ENCODE assay signal across 20 cellular contexts in the genomic region with DNA sequence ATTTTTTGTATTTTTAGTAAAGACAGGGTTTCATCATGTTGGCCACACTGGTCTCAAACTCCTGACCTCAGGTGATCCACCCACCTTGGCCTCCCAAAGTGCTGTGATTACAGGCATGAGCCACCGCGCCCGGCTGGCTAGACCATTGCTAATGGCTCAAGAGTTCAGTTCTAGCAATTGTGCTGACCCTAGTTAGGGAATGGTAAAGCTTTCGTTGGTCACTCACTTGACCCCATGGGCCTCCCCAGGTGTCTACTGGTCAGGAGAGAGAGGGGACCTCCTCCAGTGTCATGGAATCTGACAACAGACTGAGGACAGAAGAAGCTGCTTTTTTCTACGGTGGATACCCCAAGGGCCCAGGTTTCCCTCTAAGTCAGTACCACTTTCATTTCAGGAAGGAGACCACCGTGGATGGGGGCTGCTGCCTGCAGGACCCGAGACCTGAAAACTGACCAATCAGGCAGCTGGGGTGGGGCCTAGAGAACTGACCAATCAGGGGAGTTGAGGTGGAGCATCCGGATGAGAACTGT. TPM values are rescaled to one million over a fixed set of nuclear protein-coding genes. Genes with fewer than 3 reads are reported as not detected.
"Had no signal": no experiment of that assay in that cellular context is flagged by ENCODE, and none has a peak within 500 bp of the region (broad histone marks: within the 10 kb centered on the region; RNA-seq: fewer than 3 reads in every experiment).

No MANE protein-coding gene starts in this region.

- H3K36me3 ChIP-seq: breast epithelium, neural progenitor cell, tibial nerve had no signal

- FAIRE-seq: urothelium cell line had no signal

- H3K27ac Mint-ChIP-seq: activated T-cell treated with anti-CD3 and anti-CD28 coated beads, Interleukin-2, amount 50 U/mL, for 72 hours; neural progenitor cell had no signal

- H3K27me3 ChIP-seq: breast epithelium, neural progenitor cell, tibial nerve had no signal

- H3K36me3 Mint-ChIP-seq: naive B cell had no signal

- H3K27ac ChIP-seq: breast epithelium, neural progenitor cell, tibial nerve had no signal

- ATAC-seq: activated T-cell treated with anti-CD3 and anti-CD28 coated beads, Interleukin-2, amount 50 U/mL, for 72 hours had no signal

- DNase-seq: activated CD4-positive, alpha-beta T cell treated with anti-CD3 and anti-CD28 coated beads, Interleukin-2, amount 50 U/mL, for 4 hours; activated effector memory CD4-positive, alpha-beta T cell treated with anti-CD3 and anti-CD28 coated beads, Interleukin-2, amount 50 U/mL, for 16 hours; activated naive CD4-positive, alpha-beta T cell treated with anti-CD3 and anti-CD28 coated beads, Interleukin-2, amount 50 U/mL, for 16 hours; activated T-cell treated with anti-CD3 and anti-CD28 coated beads, Interleukin-2, amount 50 U/mL, for 72 hours; aorta; effector CD4-positive, alpha-beta T cell; left ventricle myocardium superior; naive B cell; stimulated activated naive CD4-positive, alpha-beta T cell treated with Interleukin-2 at 50 U/mL for 16 hours; T-helper 2 cell had no signal

- H3K9ac ChIP-seq: neural progenitor cell had no signal

- H3K4me2 ChIP-seq: neural progenitor cell had no signal

- H3K4me1 ChIP-seq: breast epithelium, neural progenitor cell had no signal

- H3K9me3 ChIP-seq: breast epithelium had no signal

- H3K4me3 ChIP-seq: neural progenitor cell had no signal

- H3K4me1 Mint-ChIP-seq: neural progenitor cell had no signal

- H2AFZ ChIP-seq: neural progenitor cell had no signal

- H3K4me3 Mint-ChIP-seq: activated T-cell treated with anti-CD3 and anti-CD28 coated beads, Interleukin-2, amount 50 U/mL, for 72 hours; naive B cell; neural progenitor cell had no signal

RNA-seq across cellular contexts. Expression of a gene that starts 0.6 kb away (rescaled TPM):
- total RNA-seq: activated CD8-positive, alpha-beta memory T cell treated with anti-CD3 and anti-CD28 coated beads for 36 hours; glomerular endothelial cell; left ventricle myocardium superior; mononuclear cell; osteocyte; pulmonary artery endothelial cell; subcutaneous adipose tissue had no signal
